In the genomic region with DNA sequence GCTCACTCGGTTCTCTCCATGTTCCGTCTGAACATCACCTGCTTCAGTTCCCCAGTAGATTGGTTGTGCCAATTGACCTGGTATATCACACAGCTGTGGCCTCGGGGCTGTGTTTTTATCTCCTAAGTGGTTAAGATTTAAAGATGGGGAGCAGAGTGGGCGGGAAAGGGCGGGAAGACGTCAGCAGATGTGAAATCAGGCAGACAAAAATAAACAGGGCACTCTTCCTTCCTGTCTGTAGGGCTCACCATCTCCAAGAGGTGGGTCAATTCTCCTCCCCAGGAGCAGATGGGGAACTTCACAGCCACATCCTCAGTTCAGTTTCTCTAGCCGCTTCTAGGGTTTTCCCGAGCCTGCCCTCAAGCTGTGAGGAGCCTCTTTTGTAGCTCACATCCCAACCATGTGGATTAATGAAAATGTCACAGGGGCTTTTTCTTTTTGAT, we compare ENCODE assay signal across 7 cellular contexts. TPM values are rescaled to one million over a fixed set of nuclear protein-coding genes. Genes with fewer than 3 reads are reported as not detected.
DNase-seq lines count a peak whose midpoint lies in the region; ATAC-seq and TF ChIP-seq lines count a peak whose summit lies in the region.

No MANE protein-coding gene starts in this region.

- intact Hi-C loops in sigmoid colon (cut with DNase I), result no loop called here

- H3K4me1 ChIP-seq in sigmoid colon, result no peaks in the 10 kb centered on the region

- 44 to 69% methylated on average over 8 of the region's 8 CpGs for WGBS in sigmoid colon, 2 donors

- peak; percentile 48 for ATAC-seq in GM19328 (IDR thresholded peaks at IDR 0.05; ENCODE audit: unreplicated experiment)
- ATAC-seq in HG03064 (IDR thresholded peaks at IDR 0.05; ENCODE audit: low read depth, unreplicated experiment), result peak; percentile 53

- H3K4me3 ChIP-seq in sigmoid colon, result no peak overlapping the region

- TF ChIP-seq CTCF in sigmoid colon (IDR thresholded peaks at IDR 0.05), result no peak

- H3K27me3 ChIP-seq in sigmoid colon, result no peaks in the 10 kb centered on the region

- no peak for TF ChIP-seq EP300 in sigmoid colon (IDR thresholded peaks at IDR 0.05)

- TF ChIP-seq POLR2A in sigmoid colon (IDR thresholded peaks at IDR 0.05), result no peak

- H3K9me3 ChIP-seq in sigmoid colon, result no peaks in the 10 kb centered on the region

- peak; percentile 10 for DNase-seq in activated CD4-positive, alpha-beta T cell treated with anti-CD3 and anti-CD28 coated beads, Interleukin-2, amount 50 U/mL, for 1 hour
- DNase-seq in sigmoid colon (peak; percentile 59), T-helper 9 cell (no peak), NCI-H2171 (lab: John Stamatoyannopoulos, UW) (no peak), DMS 273 (lab: John Stamatoyannopoulos, UW; ENCODE audit: unreplicated experiment) (no peak)

- H3K27ac ChIP-seq in sigmoid colon, result no peak overlapping the region

- no peaks in the 10 kb centered on the region for H3K36me3 ChIP-seq in sigmoid colon

RNA-seq across cellular contexts. Expression of gene LIMD1, which starts 26.8 kb away (rescaled TPM):
- total RNA-seq in sigmoid colon, result 10 to 100 TPM; 12.2 to 19.9 (median 13.2) TPM
- polyA plus RNA-seq in sigmoid colon, result 10 to 100 TPM in 1 of 3 donors, 1 to 10 TPM in 2; 3.0 to 13.2 (median 3.2) TPM

Comparison
In these comparisons a context has a peak if more than half of its experiments do, and no peak if none do; other contexts are left out.
1. DNase-seq: peak in activated CD4-positive, alpha-beta T cell treated with anti-CD3 and anti-CD28 coated beads, Interleukin-2, amount 50 U/mL, for 1 hour (single experiment) and sigmoid colon (single experiment); none in T-helper 9 cell (single experiment), NCI-H2171 (single experiment) and DMS 273 (single experiment).